Comparison of ENCODE assay signal across 1 cellular context in genomic region chr6:20575125-20575524, GRCh38.
TF ChIP-seq lines count a peak whose summit lies in the region.

No MANE protein-coding gene starts in this region.

TF ChIP-seq in K562, 482 proteins besides CTCF, POLR2A, EP300 and RAD21 (continued from another document and continues in another):
- TF ChIP-seq ZNF609 (CRISPR knock-in tag; IDR thresholded peaks at IDR 0.05; ENCODE audit: borderline replicate concordance) (no peak), ELF1 (tag; IDR thresholded peaks at IDR 0.05) (peak; percentile 27; the same call in 1 of the 2 replicates), ZNF717 (CRISPR knock-in tag; IDR thresholded peaks at IDR 0.05) (no peak), HSF4 (CRISPR knock-in tag; IDR thresholded peaks at IDR 0.05; ENCODE audit: borderline replicate concordance) (no peak), CREM (IDR thresholded peaks at IDR 0.05; ENCODE audit: low read depth) (peak; percentile 41; the same call in 1 of the 2 replicates), BCOR (IDR thresholded peaks at IDR 0.05) (no peak), MTA1 (IDR thresholded peaks at IDR 0.05; ENCODE audit: borderline replicate concordance) (peak; percentile 70; the same call in 1 of the 2 replicates), PTRF (tag; IDR thresholded peaks at IDR 0.05) (no peak), TEAD4 (IDR thresholded peaks at IDR 0.05; ENCODE audit: low read length) (peak; percentile 100), TEAD4 (CRISPR knock-in tag; IDR thresholded peaks at IDR 0.05; ENCODE audit: borderline replicate concordance) (no peak), NCOA1 (IDR thresholded peaks at IDR 0.05; ENCODE audit: low read depth) (peak; percentile 81), SMARCA4 (IDR thresholded peaks at IDR 0.05) (peak; percentile 97), HMGN3 (IDR thresholded peaks at IDR 0.05; ENCODE audit: borderline replicate concordance, extremely low read depth, insufficient read length, low read depth, low read length) (peak; percentile 83), FOXK2 (conservative IDR thresholded peaks at IDR 0.05 in 1 of 2, IDR thresholded peaks at IDR 0.05 in 1 of 2; ENCODE audit: low read depth in 2 of 2) (peak; percentile 75 to 81; a peak in 3 of 4 replicates), ZNF3 (CRISPR knock-in tag; IDR thresholded peaks at IDR 0.05) (no peak), CXXC5 (CRISPR knock-in tag; IDR thresholded peaks at IDR 0.05) (peak; percentile 77), GABPA (tag; conservative IDR thresholded peaks at IDR 0.05; ENCODE audit: low read depth) (peak; percentile 48; the same call in 1 of the 2 replicates), JUN (IDR thresholded peaks at IDR 0.05; ENCODE audit: borderline replicate concordance, low read depth, low read length) (0 out of 2 replicates have a peak, but pooled peaks have one; percentile 20), JUN (CRISPR knock-in tag; IDR thresholded peaks at IDR 0.05; ENCODE audit: borderline replicate concordance) (no peak), ZNF253 (CRISPR knock-in tag; conservative IDR thresholded peaks at IDR 0.05) (no peak), STAT6 (CRISPR knock-in tag; IDR thresholded peaks at IDR 0.05) (no peak), ZNF316 (IDR thresholded peaks at IDR 0.05) (no peak), ARNT (IDR thresholded peaks at IDR 0.05) (peak; percentile 71 to 81), ZNF584 (CRISPR knock-in tag; IDR thresholded peaks at IDR 0.05; ENCODE audit: low read depth) (peak; percentile 86; the same call in 1 of the 2 replicates), POLR2AphosphoS5 (IDR thresholded peaks at IDR 0.05; ENCODE audit: control insufficient read depth, insufficient read depth, low read depth, low read length) (peak; percentile 97), CREB1 (IDR thresholded peaks at IDR 0.05) (peak; percentile 62; the same call in 1 of the 2 replicates), CREB1 (CRISPR knock-in tag; IDR thresholded peaks at IDR 0.05) (no peak), TRIM28 (IDR thresholded peaks at IDR 0.05) (no peak), SMAD1 (IDR thresholded peaks at IDR 0.05; ENCODE audit: low read depth, low read length, partially characterized antibody) (peak; percentile 59)
- TF ChIP-seq, protein P1, sequence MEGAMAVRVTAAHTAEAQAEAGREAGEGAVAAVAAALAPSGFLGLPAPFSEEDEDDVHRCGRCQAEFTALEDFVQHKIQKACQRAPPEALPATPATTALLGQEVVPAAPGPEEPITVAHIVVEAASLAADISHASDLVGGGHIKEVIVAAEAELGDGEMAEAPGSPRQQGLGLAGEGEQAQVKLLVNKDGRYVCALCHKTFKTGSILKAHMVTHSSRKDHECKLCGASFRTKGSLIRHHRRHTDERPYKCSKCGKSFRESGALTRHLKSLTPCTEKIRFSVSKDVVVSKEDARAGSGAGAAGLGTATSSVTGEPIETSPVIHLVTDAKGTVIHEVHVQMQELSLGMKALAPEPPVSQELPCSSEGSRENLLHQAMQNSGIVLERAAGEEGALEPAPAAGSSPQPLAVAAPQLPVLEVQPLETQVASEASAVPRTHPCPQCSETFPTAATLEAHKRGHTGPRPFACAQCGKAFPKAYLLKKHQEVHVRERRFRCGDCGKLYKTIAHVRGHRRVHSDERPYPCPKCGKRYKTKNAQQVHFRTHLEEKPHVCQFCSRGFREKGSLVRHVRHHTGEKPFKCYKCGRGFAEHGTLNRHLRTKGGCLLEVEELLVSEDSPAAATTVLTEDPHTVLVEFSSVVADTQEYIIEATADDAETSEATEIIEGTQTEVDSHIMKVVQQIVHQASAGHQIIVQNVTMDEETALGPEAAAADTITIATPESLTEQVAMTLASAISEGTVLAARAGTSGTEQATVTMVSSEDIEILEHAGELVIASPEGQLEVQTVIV (CRISPR knock-in tag; IDR thresholded peaks at IDR 0.05; ENCODE audit: borderline replicate concordance) = no peak
- TF ChIP-seq, protein P2, sequence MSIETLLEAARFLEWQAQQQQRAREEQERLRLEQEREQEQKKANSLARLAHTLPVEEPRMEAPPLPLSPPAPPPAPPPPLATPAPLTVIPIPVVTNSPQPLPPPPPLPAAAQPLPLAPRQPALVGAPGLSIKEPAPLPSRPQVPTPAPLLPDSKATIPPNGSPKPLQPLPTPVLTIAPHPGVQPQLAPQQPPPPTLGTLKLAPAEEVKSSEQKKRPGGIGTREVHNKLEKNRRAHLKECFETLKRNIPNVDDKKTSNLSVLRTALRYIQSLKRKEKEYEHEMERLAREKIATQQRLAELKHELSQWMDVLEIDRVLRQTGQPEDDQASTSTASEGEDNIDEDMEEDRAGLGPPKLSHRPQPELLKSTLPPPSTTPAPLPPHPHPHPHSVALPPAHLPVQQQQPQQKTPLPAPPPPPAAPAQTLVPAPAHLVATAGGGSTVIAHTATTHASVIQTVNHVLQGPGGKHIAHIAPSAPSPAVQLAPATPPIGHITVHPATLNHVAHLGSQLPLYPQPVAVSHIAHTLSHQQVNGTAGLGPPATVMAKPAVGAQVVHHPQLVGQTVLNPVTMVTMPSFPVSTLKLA (conservative IDR thresholded peaks at IDR 0.05) = peak in 1 of 2 experiments; percentile 51; a peak in 1 of 4 replicates
- TF ChIP-seq, protein P3, sequence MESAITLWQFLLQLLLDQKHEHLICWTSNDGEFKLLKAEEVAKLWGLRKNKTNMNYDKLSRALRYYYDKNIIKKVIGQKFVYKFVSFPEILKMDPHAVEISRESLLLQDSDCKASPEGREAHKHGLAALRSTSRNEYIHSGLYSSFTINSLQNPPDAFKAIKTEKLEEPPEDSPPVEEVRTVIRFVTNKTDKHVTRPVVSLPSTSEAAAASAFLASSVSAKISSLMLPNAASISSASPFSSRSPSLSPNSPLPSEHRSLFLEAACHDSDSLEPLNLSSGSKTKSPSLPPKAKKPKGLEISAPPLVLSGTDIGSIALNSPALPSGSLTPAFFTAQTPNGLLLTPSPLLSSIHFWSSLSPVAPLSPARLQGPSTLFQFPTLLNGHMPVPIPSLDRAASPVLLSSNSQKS (CRISPR knock-in tag; IDR thresholded peaks at IDR 0.05) = no peak
- TF ChIP-seq, protein P4, sequence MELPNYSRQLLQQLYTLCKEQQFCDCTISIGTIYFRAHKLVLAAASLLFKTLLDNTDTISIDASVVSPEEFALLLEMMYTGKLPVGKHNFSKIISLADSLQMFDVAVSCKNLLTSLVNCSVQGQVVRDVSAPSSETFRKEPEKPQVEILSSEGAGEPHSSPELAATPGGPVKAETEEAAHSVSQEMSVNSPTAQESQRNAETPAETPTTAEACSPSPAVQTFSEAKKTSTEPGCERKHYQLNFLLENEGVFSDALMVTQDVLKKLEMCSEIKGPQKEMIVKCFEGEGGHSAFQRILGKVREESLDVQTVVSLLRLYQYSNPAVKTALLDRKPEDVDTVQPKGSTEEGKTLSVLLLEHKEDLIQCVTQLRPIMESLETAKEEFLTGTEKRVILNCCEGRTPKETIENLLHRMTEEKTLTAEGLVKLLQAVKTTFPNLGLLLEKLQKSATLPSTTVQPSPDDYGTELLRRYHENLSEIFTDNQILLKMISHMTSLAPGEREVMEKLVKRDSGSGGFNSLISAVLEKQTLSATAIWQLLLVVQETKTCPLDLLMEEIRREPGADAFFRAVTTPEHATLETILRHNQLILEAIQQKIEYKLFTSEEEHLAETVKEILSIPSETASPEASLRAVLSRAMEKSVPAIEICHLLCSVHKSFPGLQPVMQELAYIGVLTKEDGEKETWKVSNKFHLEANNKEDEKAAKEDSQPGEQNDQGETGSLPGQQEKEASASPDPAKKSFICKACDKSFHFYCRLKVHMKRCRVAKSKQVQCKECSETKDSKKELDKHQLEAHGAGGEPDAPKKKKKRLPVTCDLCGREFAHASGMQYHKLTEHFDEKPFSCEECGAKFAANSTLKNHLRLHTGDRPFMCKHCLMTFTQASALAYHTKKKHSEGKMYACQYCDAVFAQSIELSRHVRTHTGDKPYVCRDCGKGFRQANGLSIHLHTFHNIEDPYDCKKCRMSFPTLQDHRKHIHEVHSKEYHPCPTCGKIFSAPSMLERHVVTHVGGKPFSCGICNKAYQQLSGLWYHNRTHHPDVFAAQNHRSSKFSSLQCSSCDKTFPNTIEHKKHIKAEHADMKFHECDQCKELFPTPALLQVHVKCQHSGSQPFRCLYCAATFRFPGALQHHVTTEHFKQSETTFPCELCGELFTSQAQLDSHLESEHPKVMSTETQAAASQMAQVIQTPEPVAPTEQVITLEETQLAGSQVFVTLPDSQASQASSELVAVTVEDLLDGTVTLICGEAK (IDR thresholded peaks at IDR 0.05) = peak; percentile 45; the same call in 1 of the 2 replicates
- TF ChIP-seq, protein P4 (CRISPR knock-in tag; IDR thresholded peaks at IDR 0.05) = no peak
- TF ChIP-seq, protein P5, sequence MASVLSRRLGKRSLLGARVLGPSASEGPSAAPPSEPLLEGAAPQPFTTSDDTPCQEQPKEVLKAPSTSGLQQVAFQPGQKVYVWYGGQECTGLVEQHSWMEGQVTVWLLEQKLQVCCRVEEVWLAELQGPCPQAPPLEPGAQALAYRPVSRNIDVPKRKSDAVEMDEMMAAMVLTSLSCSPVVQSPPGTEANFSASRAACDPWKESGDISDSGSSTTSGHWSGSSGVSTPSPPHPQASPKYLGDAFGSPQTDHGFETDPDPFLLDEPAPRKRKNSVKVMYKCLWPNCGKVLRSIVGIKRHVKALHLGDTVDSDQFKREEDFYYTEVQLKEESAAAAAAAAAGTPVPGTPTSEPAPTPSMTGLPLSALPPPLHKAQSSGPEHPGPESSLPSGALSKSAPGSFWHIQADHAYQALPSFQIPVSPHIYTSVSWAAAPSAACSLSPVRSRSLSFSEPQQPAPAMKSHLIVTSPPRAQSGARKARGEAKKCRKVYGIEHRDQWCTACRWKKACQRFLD (CRISPR knock-in tag; IDR thresholded peaks at IDR 0.05) = peak; percentile 95
